25 cellular contexts compared by ENCODE assay signal in genomic region chr5:100576217-100576751, GRCh38. TPM values are rescaled to one million over a fixed set of nuclear protein-coding genes. Genes with fewer than 3 reads are reported as not detected.
DNase-seq lines count a peak whose midpoint lies in the region; ATAC-seq, FAIRE-seq and TF ChIP-seq lines count a peak whose summit lies in the region.
"Had no signal": no experiment of that assay in that cellular context is flagged by ENCODE, and none has a peak within 500 bp of the region (broad histone marks: within the 10 kb centered on the region; RNA-seq: fewer than 3 reads in every experiment).

No MANE protein-coding gene starts in this region.

- DNase-seq in GM12892 (ENCODE audit: insufficient read length), result no peak
- peak; percentile 13 for DNase-seq in RPMI7951 (ENCODE audit: low read depth)
- peak; percentile 23 for DNase-seq in fibroblast of gingiva (ENCODE audit: low read depth)
- DNase-seq in gastrocnemius medialis, result no peak
- no peak for DNase-seq in NCI-H1092 (lab: John Stamatoyannopoulos, UW)
- DNase-seq in body of pancreas, result no peak
- DNase-seq: activated B cell treated with CpG ODN at 0.5 μM for 24 hours; activated naive CD4-positive, alpha-beta T cell treated with anti-CD3 and anti-CD28 coated beads for 36 hours; H7; mammary epithelial cell; NCI-H1105 treated with DMSO at 0.1 percent for 48 hours; NCI-H2029 treated with DMSO at 0.1 percent for 48 hours; NCI-H226; NCI-H69; stimulated activated CD4-positive, alpha-beta T cell treated with anti-CD3 and anti-CD28 coated beads, Interleukin-4, amount 100 ng/mL, for 4 hours; stimulated activated naive B cell treated with anti-CD40 and anti-IgM and Interleukin-4, amounts not matched to agents 10 μg/mL and 1 μg/mL and 100 μg/mL, for 72 hours; T-cell had no signal

- no peaks in the 10 kb centered on the region for H3K9me3 ChIP-seq in gastrocnemius medialis
- H3K9me3 ChIP-seq in body of pancreas, result no peaks in the 10 kb centered on the region

- H3K27me3 ChIP-seq in gastrocnemius medialis (no peaks in the 10 kb centered on the region), body of pancreas (no peaks in the 10 kb centered on the region)
- H3K27me3 ChIP-seq: cardiac muscle cell had no signal

- H3K27ac ChIP-seq in gastrocnemius medialis (peak overlapping the region; percentile 1 to 51 (median 50)), body of pancreas (no peak overlapping the region)
- H3K27ac ChIP-seq: C4-2B, cardiac muscle cell, coronary artery, parathyroid adenoma had no signal

- H3K4me3 ChIP-seq in gastrocnemius medialis, result no peak overlapping the region
- no peak overlapping the region for H3K4me3 ChIP-seq in body of pancreas
- H3K4me3 ChIP-seq: cardiac muscle cell, coronary artery had no signal

- in situ Hi-C loops in gastrocnemius medialis (cut with MboI; ENCODE audit: low sequenced_read_pairs in 4 of 4), result no loop called here

- TF ChIP-seq CTCF in gastrocnemius medialis (IDR thresholded peaks at IDR 0.05 in 4 of 5, conservative IDR thresholded peaks at IDR 0.05 in 1 of 5), result no peak
- TF ChIP-seq CTCF in body of pancreas (IDR thresholded peaks at IDR 0.05), result no peak

- ATAC-seq in gastrocnemius medialis (no peak), GM21360 (IDR thresholded peaks at IDR 0.05; ENCODE audit: unreplicated experiment) (no peak), body of pancreas (no peak)
- ATAC-seq: sciatic nerve; stimulated activated naive B cell treated with anti-CD40 and anti-IgM and Interleukin-4, amounts not matched to agents 10 μg/mL and 1 μg/mL and 100 μg/mL, for 72 hours; T-cell had no signal

- FAIRE-seq in GM12892 (lab: Jason Lieb, UNC), result peak; percentile 5
- FAIRE-seq: RCC 7860, urothelium cell line had no signal

- TF ChIP-seq POLR2A in GM12892 (IDR thresholded peaks at IDR 0.05; ENCODE audit: low read depth, low read length), result no peak
- TF ChIP-seq POLR2A in gastrocnemius medialis (IDR thresholded peaks at IDR 0.05), result no peak
- TF ChIP-seq POLR2A in body of pancreas (IDR thresholded peaks at IDR 0.05), result no peak

- H3K36me3 ChIP-seq in gastrocnemius medialis (no peaks in the 10 kb centered on the region), body of pancreas (replicated peaks in 1 of 2; ENCODE audit: insufficient read depth in 1 of 2, low read depth in 2 of 2) (no peaks in the 10 kb centered on the region)
- H3K36me3 ChIP-seq: cardiac muscle cell had no signal

- intact Hi-C loops in gastrocnemius medialis (cut with DNase I; ENCODE audit: low total_unique reads), result no loop called here
- intact Hi-C loops in body of pancreas (cut with DNase I), result no loop called here

- 85 to 90% methylated on average over 2 of the region's 2 CpGs for WGBS in body of pancreas, 2 donors

- H3K4me1 ChIP-seq in gastrocnemius medialis (peaks cover 0 to 27% of the 10 kb centered on the region in 2 donors), body of pancreas (no peaks in the 10 kb centered on the region)
- H3K4me1 ChIP-seq: parathyroid adenoma had no signal

RNA-seq across cellular contexts. Expression of gene FAM174A, which starts 41.1 kb away (rescaled TPM):
- 6.5 TPM for polyA plus RNA-seq in GM12892 (2012; ENCODE audit: missing spikeins)
- total RNA-seq in RPMI7951 (2014; rRNA removed; shearing (Covaris generic)), result 5.9 and 10.5 TPM in 2 replicates
- total RNA-seq in gastrocnemius medialis (10 to 100 TPM; 51.4 to 68.3 (median 58.6) TPM), body of pancreas (10 to 100 TPM; 18.1 to 30.9 TPM)

Comparison
In these comparisons a context has a peak if more than half of its experiments do, and no peak if none do; other contexts are left out.
1. DNase-seq: peak in RPMI7951 (single experiment) and fibroblast of gingiva (single experiment); none in GM12892 (single experiment), gastrocnemius medialis (0 of 2), NCI-H1092 (single experiment) and body of pancreas (0 of 4).
2. H3K27ac ChIP-seq: peak in gastrocnemius medialis (4 of 4); none in body of pancreas (0 of 4).